8 cellular contexts compared by ENCODE assay signal in genomic region chr19:3369337-3370213, GRCh38. TPM values are rescaled to one million over a fixed set of nuclear protein-coding genes. Genes with fewer than 3 reads are reported as not detected.
DNase-seq lines count a peak whose midpoint lies in the region; ATAC-seq and TF ChIP-seq lines count a peak whose summit lies in the region.

No MANE protein-coding gene starts in this region.

- H3K4me3 ChIP-seq in CD4-positive, alpha-beta memory T cell (ENCODE audit: low read length in 2 of 2) = no peak overlapping the region
- H3K4me3 ChIP-seq in MM.1S (ENCODE audit: low read length) (peak overlapping the region; percentile 36; the same call in 1 of the 2 replicates), coronary artery (peak overlapping the region; percentile 98)

- ATAC-seq in memory B cell (ENCODE audit: low read depth) (no peak), GM19455 (IDR thresholded peaks at IDR 0.05; ENCODE audit: unreplicated experiment) (no peak)

- H3K9ac ChIP-seq in MM.1S (ENCODE audit: low read length) = no peak overlapping the region

- H3K27me3 ChIP-seq in CD4-positive, alpha-beta memory T cell (ENCODE audit: insufficient read depth, low read length) = no peaks in the 10 kb centered on the region
- peaks cover 96% of the 10 kb centered on the region for H3K27me3 ChIP-seq in MM.1S (replicated peaks; ENCODE audit: insufficient read depth, low read length)

- TF ChIP-seq CTCF in MM.1S (IDR thresholded peaks at IDR 0.05; ENCODE audit: low read length) (no peak), coronary artery (IDR thresholded peaks at IDR 0.05) (no peak), type B pancreatic cell (conservative IDR thresholded peaks at IDR 0.05) (peak; percentile 43)

- CTCF ChIA-PET in CD4-positive, alpha-beta memory T cell (lab: Charles Lee; ENCODE audit: partially characterized antibody) = no interaction called here

- peaks cover 20% of the 10 kb centered on the region for H3K4me1 ChIP-seq in CD4-positive, alpha-beta memory T cell (ENCODE audit: insufficient read depth, low read length)
- H3K4me1 ChIP-seq in MM.1S (ENCODE audit: low read length) = no peaks in the 10 kb centered on the region

- peak overlapping the region in 4 of 8 donors; percentile 46 to 85 (median 64) for H3K4me3 Mint-ChIP-seq in CD4-positive, alpha-beta memory T cell
- H3K4me3 Mint-ChIP-seq in memory B cell (peak overlapping the region; percentile 75), type B pancreatic cell (peak overlapping the region; percentile 78)

- peak overlapping the region in 4 of 7 donors; percentile 45 to 86 (median 70) for H3K27ac Mint-ChIP-seq in CD4-positive, alpha-beta memory T cell
- H3K27ac Mint-ChIP-seq in memory B cell (peak overlapping the region; percentile 18), type B pancreatic cell (peak overlapping the region; percentile 70)

- H3K36me3 Mint-ChIP-seq in CD4-positive, alpha-beta memory T cell = no peaks in the 10 kb centered on the region
- H3K36me3 Mint-ChIP-seq in memory B cell (peaks cover 5% of the 10 kb centered on the region), type B pancreatic cell (no peaks in the 10 kb centered on the region)

- peak overlapping the region; percentile 13; the same call in 1 of the 2 replicates for H3K4me2 ChIP-seq in MM.1S (ENCODE audit: low read depth, low read length)

- no peaks in the 10 kb centered on the region for H3K79me2 ChIP-seq in MM.1S (ENCODE audit: low read length)

- no peak overlapping the region for H3K27ac ChIP-seq in CD4-positive, alpha-beta memory T cell (ENCODE audit: low read depth, low read length)
- no peak overlapping the region for H3K27ac ChIP-seq in MM.1S (ENCODE audit: low read length)
- peak overlapping the region; percentile 99 to 100 for H3K27ac ChIP-seq in coronary artery

- H2AFZ ChIP-seq in MM.1S (ENCODE audit: low read length) = no peak overlapping the region

- no peaks in the 10 kb centered on the region for H3K9me3 ChIP-seq in CD4-positive, alpha-beta memory T cell (ENCODE audit: control insufficient read depth in 1 of 2, low read length in 2 of 2)
- H3K9me3 ChIP-seq in MM.1S (replicated peaks; ENCODE audit: insufficient read depth, low read length) = no peaks in the 10 kb centered on the region

- no peaks in the 10 kb centered on the region for H4K20me1 ChIP-seq in MM.1S (ENCODE audit: insufficient read depth, low read length)

- no peak for DNase-seq in CD4-positive, alpha-beta memory T cell
- DNase-seq in MM.1S (no peak), coronary artery (ENCODE audit: low spot score) (peak; percentile 87), memory B cell (ENCODE audit: low spot score in 2 of 2) (no peak), type B pancreatic cell (ENCODE audit: extremely low spot score, unreplicated experiment) (no peak), NCI-H1436 treated with DMSO at 0.1 percent for 48 hours (lab: John Stamatoyannopoulos, UW) (no peak), erythroblast (lab: John Stamatoyannopoulos, UW) (no peak)

- H3K4me1 Mint-ChIP-seq in CD4-positive, alpha-beta memory T cell = peaks cover 20 to 44% (median 26%) of the 10 kb centered on the region in 4 donors
- H3K4me1 Mint-ChIP-seq in memory B cell = peaks cover 41% of the 10 kb centered on the region
- H3K4me1 Mint-ChIP-seq in type B pancreatic cell (ENCODE audit: unreplicated experiment) = peaks cover 21% of the 10 kb centered on the region

- H3K9me2 ChIP-seq in MM.1S (replicated peaks; ENCODE audit: insufficient read depth, low read length) = no peaks in the 10 kb centered on the region

- H3K27me3 Mint-ChIP-seq in CD4-positive, alpha-beta memory T cell = no peaks in the 10 kb centered on the region
- H3K27me3 Mint-ChIP-seq in memory B cell (peaks cover 14% of the 10 kb centered on the region), type B pancreatic cell (peaks cover 79% of the 10 kb centered on the region)

- intact Hi-C loops in CD4-positive, alpha-beta memory T cell (cut with micrococcal nuclease) = loop anchor here (10.0 kb wide), 1 partner anchor 65 kb away; no protein-coding TSS in a partner anchor

- POLR2A ChIA-PET in CD4-positive, alpha-beta memory T cell (lab: Charles Lee; ENCODE audit: partially characterized antibody) = no interaction called here

- peaks cover 0 to 3% (median 0%) of the 10 kb centered on the region in 8 donors for H3K9me3 Mint-ChIP-seq in CD4-positive, alpha-beta memory T cell
- H3K9me3 Mint-ChIP-seq in memory B cell = no peaks in the 10 kb centered on the region
- H3K9me3 Mint-ChIP-seq in type B pancreatic cell = no peaks in the 10 kb centered on the region

- H3F3A ChIP-seq in MM.1S (ENCODE audit: insufficient read depth, low read length) = no peaks in the 10 kb centered on the region

- no peaks in the 10 kb centered on the region for H3K36me3 ChIP-seq in CD4-positive, alpha-beta memory T cell (ENCODE audit: insufficient read depth, low read length)
- no peaks in the 10 kb centered on the region for H3K36me3 ChIP-seq in MM.1S (replicated peaks; ENCODE audit: insufficient read depth, low read length)

- no peak for TF ChIP-seq POLR2A in erythroblast (IDR thresholded peaks at IDR 0.05; ENCODE audit: low read length)

RNA-seq across cellular contexts. Expression of gene NFIC, which starts 3.2 kb away (rescaled TPM):
- 10 to 100 TPM; 30.3 to 30.9 TPM for total RNA-seq in CD4-positive, alpha-beta memory T cell
- 10 to 100 TPM in 1 of 2 donors, 1 to 10 TPM in 1; 1.9 to 18.9 TPM for polyA plus RNA-seq in CD4-positive, alpha-beta memory T cell
- 12.5 and 17.8 TPM in 2 replicates for total RNA-seq in type B pancreatic cell (ENCODE audit: low replicate concordance)

Comparison
In these comparisons a context has a peak if more than half of its experiments do, and no peak if none do; other contexts are left out.
1. H3K27ac ChIP-seq: peak in coronary artery (2 of 2); none in CD4-positive, alpha-beta memory T cell (single experiment) and MM.1S (single experiment).
2. H3K4me3 ChIP-seq: peak in MM.1S (single experiment) and coronary artery (single experiment); none in CD4-positive, alpha-beta memory T cell (0 of 2).
3. H3K27ac Mint-ChIP-seq: peak in every context shown above with its lines; median percentile 70 in CD4-positive, alpha-beta memory T cell; 70 in type B pancreatic cell; 18 in memory B cell.